Comparison of ENCODE assay signal across 10 cellular contexts in the genomic region with DNA sequence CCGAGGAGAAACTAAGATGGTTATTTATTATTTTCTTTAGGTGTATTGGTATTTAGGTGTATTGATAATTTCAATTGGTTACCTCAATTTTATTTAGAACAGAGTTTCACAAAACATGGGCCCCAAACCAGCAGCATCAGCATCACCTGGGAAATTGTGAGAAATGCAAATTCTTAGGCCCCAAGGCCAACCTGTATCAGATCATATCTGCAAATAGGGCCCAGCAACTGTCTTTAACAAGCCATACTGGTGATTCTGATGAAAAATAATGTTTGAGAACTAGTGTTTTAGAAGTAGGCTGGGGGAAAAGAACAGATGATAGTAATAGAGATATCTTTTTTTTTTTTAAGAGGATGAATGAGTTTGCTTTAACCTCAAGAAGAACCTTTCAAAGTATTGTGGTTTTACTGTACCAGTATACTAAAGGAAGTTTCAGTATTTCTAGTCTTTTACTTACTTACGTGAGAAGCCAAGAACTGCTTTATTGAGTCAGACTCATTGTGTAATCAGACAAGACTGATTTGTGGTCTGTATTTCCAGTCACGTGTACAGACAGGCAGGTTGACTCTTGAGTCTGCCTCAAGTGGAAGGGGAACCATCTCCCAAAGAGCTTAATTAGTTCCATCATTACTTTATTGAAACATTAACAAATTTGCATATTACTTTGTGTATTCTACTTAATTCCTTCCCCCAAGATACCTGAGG.
DNase-seq lines count a peak whose midpoint lies in the region; ATAC-seq and TF ChIP-seq lines count a peak whose summit lies in the region.
"Had no signal": no experiment of that assay in that cellular context is flagged by ENCODE, and none has a peak within 500 bp of the region (broad histone marks: within the 10 kb centered on the region; RNA-seq: fewer than 3 reads in every experiment).

No MANE protein-coding gene starts in this region.

- H3K36me3 Mint-ChIP-seq in activated CD4-positive, alpha-beta T cell treated with anti-CD3 and anti-CD28 coated beads, Interleukin-2, amount 10 ng/mL, durations not matched to agents 24 days and 14 days (ENCODE audit: low read depth), result no peaks in the 10 kb centered on the region

- intact Hi-C loops in activated CD4-positive, alpha-beta T cell treated with anti-CD3 and anti-CD28 coated beads, Interleukin-2, amount 10 ng/mL, durations not matched to agents 24 days and 14 days (cut with micrococcal nuclease), result loop anchor here (1.0 to 10.0 kb wide), 2 partner anchors 60 to 516 kb away; a partner anchor contains a TSS

- DNase-seq in activated CD4-positive, alpha-beta T cell treated with anti-CD3 and anti-CD28 coated beads, Interleukin-2, amount 10 ng/mL, durations not matched to agents 24 days and 14 days, result peak; percentile 70
- no peak for DNase-seq in activated CD4-positive, alpha-beta T cell treated with anti-CD3 and anti-CD28 coated beads, Interleukin-2, amount 50 U/mL, for 1 hour
- peak; percentile 65 for DNase-seq in NCI-H226
- DNase-seq in fibroblast of the aortic adventitia (ENCODE audit: low read depth), result peak; percentile 71
- DNase-seq in NCI-H2107 (lab: John Stamatoyannopoulos, UW), result no peak
- DNase-seq in SK-N-DZ (ENCODE audit: low spot score), result no peak
- no peak for DNase-seq in hippocampal formation (lab: John Stamatoyannopoulos, UW)
- DNase-seq: activated B cell treated with CpG ODN at 0.5 μM for 24 hours had no signal

- H3K4me3 Mint-ChIP-seq in activated CD4-positive, alpha-beta T cell treated with anti-CD3 and anti-CD28 coated beads, Interleukin-2, amount 10 ng/mL, durations not matched to agents 24 days and 14 days, result no peak overlapping the region
- H3K4me3 Mint-ChIP-seq: activated B cell treated with CpG ODN at 0.5 μM for 24 hours, neural crest cell had no signal

- peaks cover 21% of the 10 kb centered on the region for H3K27me3 Mint-ChIP-seq in activated CD4-positive, alpha-beta T cell treated with anti-CD3 and anti-CD28 coated beads, Interleukin-2, amount 10 ng/mL, durations not matched to agents 24 days and 14 days

- H3K4me3 ChIP-seq in fibroblast of the aortic adventitia (ENCODE audit: low read depth, low read length), result no peak overlapping the region

- H3K4me1 Mint-ChIP-seq in activated CD4-positive, alpha-beta T cell treated with anti-CD3 and anti-CD28 coated beads, Interleukin-2, amount 10 ng/mL, durations not matched to agents 24 days and 14 days, result peaks cover 7% of the 10 kb centered on the region
- H3K4me1 Mint-ChIP-seq: activated B cell treated with CpG ODN at 0.5 μM for 24 hours, neural crest cell had no signal

- no peak for TF ChIP-seq CTCF in fibroblast of the aortic adventitia (IDR thresholded peaks at IDR 0.05; ENCODE audit: insufficient read depth, low read length)

- H3K27ac Mint-ChIP-seq in activated CD4-positive, alpha-beta T cell treated with anti-CD3 and anti-CD28 coated beads, Interleukin-2, amount 10 ng/mL, durations not matched to agents 24 days and 14 days, result no peak overlapping the region
- H3K27ac Mint-ChIP-seq: activated B cell treated with CpG ODN at 0.5 μM for 24 hours had no signal

- ATAC-seq in HG02884 (IDR thresholded peaks at IDR 0.05; ENCODE audit: unreplicated experiment), result peak; percentile 100

- H3K9me3 Mint-ChIP-seq in activated CD4-positive, alpha-beta T cell treated with anti-CD3 and anti-CD28 coated beads, Interleukin-2, amount 10 ng/mL, durations not matched to agents 24 days and 14 days, result no peaks in the 10 kb centered on the region
- H3K9me3 Mint-ChIP-seq: activated B cell treated with CpG ODN at 0.5 μM for 24 hours had no signal

Comparison
In these comparisons a context has a peak if more than half of its experiments do, and no peak if none do; other contexts are left out.
1. DNase-seq: peak in activated CD4-positive, alpha-beta T cell treated with anti-CD3 and anti-CD28 coated beads, Interleukin-2, amount 10 ng/mL, durations not matched to agents 24 days and 14 days (single experiment), NCI-H226 (single experiment) and fibroblast of the aortic adventitia (single experiment); none in activated CD4-positive, alpha-beta T cell treated with anti-CD3 and anti-CD28 coated beads, Interleukin-2, amount 50 U/mL, for 1 hour (single experiment), NCI-H2107 (single experiment), SK-N-DZ (single experiment) and hippocampal formation (0 of 2).